Comparison of ENCODE assay signal across 25 cellular contexts in genomic region chr2:196739031-196739430, GRCh38.
"Had no signal": no experiment of that assay in that cellular context is flagged by ENCODE, and none has a peak within 500 bp of the region (broad histone marks: within the 10 kb centered on the region; RNA-seq: fewer than 3 reads in every experiment).

No MANE protein-coding gene starts in this region.

- H3K4me3 ChIP-seq: coronary artery, dorsolateral prefrontal cortex, esophagus muscularis mucosa, gastroesophageal sphincter, heart right ventricle, left lung, lower lobe of right lung, mucosa of descending colon had no signal

- H3K9me3 ChIP-seq: esophagus muscularis mucosa, mucosa of descending colon had no signal

- H3K27me3 ChIP-seq: dorsolateral prefrontal cortex, esophagus muscularis mucosa, foreskin keratinocyte, gastroesophageal sphincter, heart right ventricle, left lung had no signal

- DNase-seq: dermis blood vessel endothelial cell; dorsolateral prefrontal cortex; effector CD4-positive, alpha-beta T cell; effector memory CD4-positive, alpha-beta T cell; foreskin keratinocyte; glutamatergic neuron; head of caudate nucleus; heart right ventricle; hippocampal formation; left cardiac atrium; left lung; left ventricle myocardium superior; lower lobe of right lung; mesenchymal stem cell; mucosa of descending colon; naive B cell; naive thymus-derived CD8-positive, alpha-beta T cell had no signal

- ATAC-seq: foreskin keratinocyte; gastroesophageal sphincter; heart right ventricle; left cardiac atrium; left lung; left ventricle myocardium superior; lower lobe of right lung; mucosa of descending colon; naive thymus-derived CD8-positive, alpha-beta T cell had no signal

- H3K36me3 ChIP-seq: esophagus muscularis mucosa, gastroesophageal sphincter, heart right ventricle, left lung, lower lobe of right lung had no signal

- H3K4me1 Mint-ChIP-seq: naive B cell; naive thymus-derived CD8-positive, alpha-beta T cell had no signal

- H3K27ac ChIP-seq: coronary artery, dorsolateral prefrontal cortex, esophagus muscularis mucosa, foreskin keratinocyte, gastroesophageal sphincter, heart right ventricle, left lung, lower lobe of right lung had no signal

- H3K4me3 Mint-ChIP-seq: mesothelial cell of epicardium; naive B cell; naive thymus-derived CD8-positive, alpha-beta T cell had no signal

- H3K4me1 ChIP-seq: esophagus muscularis mucosa, foreskin keratinocyte, gastroesophageal sphincter, heart right ventricle, left lung, lower lobe of right lung had no signal

- FAIRE-seq: endothelial cell of umbilical vein, frontal cortex, islet of Langerhans, keratinocyte had no signal

- H3K27me3 Mint-ChIP-seq: naive B cell had no signal

- H3K27ac Mint-ChIP-seq: mesothelial cell of epicardium; naive B cell; naive thymus-derived CD8-positive, alpha-beta T cell had no signal
